ENCODE assay signal across 20 cellular contexts in the genomic region with DNA sequence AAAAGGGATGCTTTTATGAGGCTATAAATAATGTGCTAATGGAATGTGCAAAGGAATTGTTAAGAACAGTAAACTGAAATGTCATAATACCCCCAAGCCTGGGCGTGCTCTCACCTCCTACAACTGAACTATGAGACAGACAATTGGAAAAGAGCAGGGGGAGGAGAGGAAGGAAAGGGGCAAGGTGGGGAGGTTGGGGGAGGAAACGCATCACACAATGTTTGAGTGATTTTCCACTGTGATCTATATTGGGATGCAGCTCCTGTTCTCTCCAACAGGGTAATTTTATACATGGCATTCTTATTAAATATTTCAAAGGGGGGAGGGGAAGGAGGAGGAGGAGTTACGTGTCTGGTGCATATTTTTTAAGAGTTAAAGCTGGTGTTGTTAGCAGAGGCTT.
"Had no signal": no experiment of that assay in that cellular context is flagged by ENCODE, and none has a peak within 500 bp of the region (broad histone marks: within the 10 kb centered on the region; RNA-seq: fewer than 3 reads in every experiment).

No MANE protein-coding gene starts in this region.

- H3K4me3 ChIP-seq: adrenal gland, colonic mucosa, dorsolateral prefrontal cortex, hepatocyte, right lobe of liver, skin epidermis, stomach, suprapubic skin, tibial nerve had no signal

- H3K4me3 Mint-ChIP-seq: activated naive CD8-positive, alpha-beta T cell; activated T-helper 17 cell treated with anti-CD3 and anti-CD28 coated beads, Interleukin-2, amount 50 U/mL, for 72 hours; effector memory CD8-positive, alpha-beta T cell; nephron progenitor cell; stimulated activated effector memory CD8-positive, alpha-beta T cell treated with anti-CD3 and anti-CD28 coated beads, Interleukin-12 subunit alpha, Interleukin-12 subunit beta, amount 100 ng/mL, for 72 hours had no signal

- H3K4me2 ChIP-seq: hepatocyte had no signal

- H3K4me1 Mint-ChIP-seq: activated T-helper 17 cell treated with anti-CD3 and anti-CD28 coated beads, Interleukin-2, amount 50 U/mL, for 72 hours; stimulated activated effector memory CD8-positive, alpha-beta T cell treated with anti-CD3 and anti-CD28 coated beads, Interleukin-12 subunit alpha, Interleukin-12 subunit beta, amount 100 ng/mL, for 72 hours had no signal

- H3K36me3 ChIP-seq: adrenal gland, colonic mucosa, right lobe of liver, stomach, suprapubic skin, tibial nerve had no signal

- H3K79me2 ChIP-seq: hepatocyte had no signal

- H3K4me1 ChIP-seq: adrenal gland, colonic mucosa, right lobe of liver, stomach, suprapubic skin, tibial nerve had no signal

- H3K27ac ChIP-seq: adrenal gland, colonic mucosa, dorsolateral prefrontal cortex, epithelial cell of prostate, hepatocyte, right lobe of liver, skin epidermis, stomach, suprapubic skin, tibial nerve had no signal

- H3K27ac Mint-ChIP-seq: activated naive CD8-positive, alpha-beta T cell; activated T-helper 17 cell treated with anti-CD3 and anti-CD28 coated beads, Interleukin-2, amount 50 U/mL, for 72 hours; effector memory CD8-positive, alpha-beta T cell; nephron progenitor cell; stimulated activated effector memory CD8-positive, alpha-beta T cell treated with anti-CD3 and anti-CD28 coated beads, Interleukin-12 subunit alpha, Interleukin-12 subunit beta, amount 100 ng/mL, for 72 hours had no signal

- H3K27me3 Mint-ChIP-seq: activated naive CD8-positive, alpha-beta T cell; activated T-helper 17 cell treated with anti-CD3 and anti-CD28 coated beads, Interleukin-2, amount 50 U/mL, for 72 hours; effector memory CD8-positive, alpha-beta T cell had no signal

- H3K9me3 ChIP-seq: adrenal gland, colonic mucosa, right lobe of liver, stomach, suprapubic skin, tibial nerve had no signal

- H3K27me3 ChIP-seq: adrenal gland, colonic mucosa, dorsolateral prefrontal cortex, hepatocyte, right lobe of liver, stomach, suprapubic skin, tibial nerve had no signal

- DNase-seq: activated naive CD4-positive, alpha-beta T cell; activated T-cell treated with anti-CD3 and anti-CD28 coated beads, Interleukin-2, amount 50 U/mL, for 1 hour; adrenal gland; colonic mucosa; dorsolateral prefrontal cortex; effector memory CD8-positive, alpha-beta T cell; nephron progenitor cell; occipital lobe; right lobe of liver; stimulated activated CD4-positive, alpha-beta T cell treated with anti-CD3 and anti-CD28 coated beads, Interleukin-2, amount 100 ng/mL, for 24 hours; stomach; T-helper 1 cell had no signal

- H2AFZ ChIP-seq: hepatocyte had no signal

- H3K36me3 Mint-ChIP-seq: activated naive CD8-positive, alpha-beta T cell; stimulated activated effector memory CD8-positive, alpha-beta T cell treated with anti-CD3 and anti-CD28 coated beads, Interleukin-12 subunit alpha, Interleukin-12 subunit beta, amount 100 ng/mL, for 72 hours had no signal

- ATAC-seq: activated T-helper 17 cell treated with anti-CD3 and anti-CD28 coated beads, Interleukin-2, amount 50 U/mL, for 72 hours; effector memory CD8-positive, alpha-beta T cell; right lobe of liver; stimulated activated effector memory CD8-positive, alpha-beta T cell treated with anti-CD3 and anti-CD28 coated beads, Interleukin-12 subunit alpha, Interleukin-12 subunit beta, amount 100 ng/mL, for 72 hours had no signal
